ENCODE assay signal across 1 cellular context in the genomic region with DNA sequence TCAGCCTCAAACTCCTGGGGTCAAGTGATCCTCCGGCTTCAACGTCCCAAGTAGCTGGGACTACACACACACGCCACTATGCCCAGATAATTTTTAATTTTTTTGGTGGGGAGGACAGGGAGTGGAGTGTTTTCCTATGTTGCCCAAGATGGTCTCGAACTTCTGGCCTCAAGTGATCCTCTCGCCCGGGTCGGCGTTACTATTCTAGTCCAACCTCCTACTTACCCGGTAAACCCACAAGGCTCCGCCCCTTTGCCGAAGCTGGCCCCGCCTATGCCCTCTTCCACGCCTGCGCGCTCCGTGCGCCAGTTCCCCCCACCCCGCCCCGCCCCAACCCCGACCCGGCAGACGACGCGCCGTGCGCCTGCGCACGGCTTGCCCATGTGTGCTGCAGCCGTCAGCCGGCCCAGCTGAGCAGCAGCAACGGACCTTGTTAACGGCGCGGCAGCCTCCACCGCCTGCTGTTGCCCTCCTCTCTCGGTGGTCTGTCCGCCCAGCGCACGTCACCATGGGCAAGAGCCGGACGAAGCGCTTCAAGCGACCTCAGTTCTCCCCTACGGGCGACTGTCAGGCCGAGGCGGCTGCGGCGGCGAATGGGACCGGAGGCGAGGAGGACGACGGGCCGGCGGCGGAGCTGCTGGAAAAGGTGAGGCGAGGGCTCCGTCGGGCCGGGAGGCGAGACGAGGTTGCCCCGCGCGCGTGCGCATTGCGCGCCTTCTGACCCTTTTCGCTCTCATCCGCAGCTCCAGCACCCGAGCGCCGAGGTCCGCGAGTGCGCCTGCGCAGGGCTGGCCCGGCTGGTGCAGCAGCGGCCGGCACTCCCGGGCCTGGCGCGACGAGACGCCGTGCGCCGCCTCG.
TF ChIP-seq lines count a peak whose summit lies in the region.

Gene HEATR3, plus strand, starts transcription at position 347 of the 858 bp plus-strand sequence. Its CDS starts 162 bp downstream, at position 509.

TF ChIP-seq in HepG2, 621 proteins besides CTCF, POLR2A, EP300 and RAD21 (continued from another document and continues in another):
- TF ChIP-seq, protein P1, sequence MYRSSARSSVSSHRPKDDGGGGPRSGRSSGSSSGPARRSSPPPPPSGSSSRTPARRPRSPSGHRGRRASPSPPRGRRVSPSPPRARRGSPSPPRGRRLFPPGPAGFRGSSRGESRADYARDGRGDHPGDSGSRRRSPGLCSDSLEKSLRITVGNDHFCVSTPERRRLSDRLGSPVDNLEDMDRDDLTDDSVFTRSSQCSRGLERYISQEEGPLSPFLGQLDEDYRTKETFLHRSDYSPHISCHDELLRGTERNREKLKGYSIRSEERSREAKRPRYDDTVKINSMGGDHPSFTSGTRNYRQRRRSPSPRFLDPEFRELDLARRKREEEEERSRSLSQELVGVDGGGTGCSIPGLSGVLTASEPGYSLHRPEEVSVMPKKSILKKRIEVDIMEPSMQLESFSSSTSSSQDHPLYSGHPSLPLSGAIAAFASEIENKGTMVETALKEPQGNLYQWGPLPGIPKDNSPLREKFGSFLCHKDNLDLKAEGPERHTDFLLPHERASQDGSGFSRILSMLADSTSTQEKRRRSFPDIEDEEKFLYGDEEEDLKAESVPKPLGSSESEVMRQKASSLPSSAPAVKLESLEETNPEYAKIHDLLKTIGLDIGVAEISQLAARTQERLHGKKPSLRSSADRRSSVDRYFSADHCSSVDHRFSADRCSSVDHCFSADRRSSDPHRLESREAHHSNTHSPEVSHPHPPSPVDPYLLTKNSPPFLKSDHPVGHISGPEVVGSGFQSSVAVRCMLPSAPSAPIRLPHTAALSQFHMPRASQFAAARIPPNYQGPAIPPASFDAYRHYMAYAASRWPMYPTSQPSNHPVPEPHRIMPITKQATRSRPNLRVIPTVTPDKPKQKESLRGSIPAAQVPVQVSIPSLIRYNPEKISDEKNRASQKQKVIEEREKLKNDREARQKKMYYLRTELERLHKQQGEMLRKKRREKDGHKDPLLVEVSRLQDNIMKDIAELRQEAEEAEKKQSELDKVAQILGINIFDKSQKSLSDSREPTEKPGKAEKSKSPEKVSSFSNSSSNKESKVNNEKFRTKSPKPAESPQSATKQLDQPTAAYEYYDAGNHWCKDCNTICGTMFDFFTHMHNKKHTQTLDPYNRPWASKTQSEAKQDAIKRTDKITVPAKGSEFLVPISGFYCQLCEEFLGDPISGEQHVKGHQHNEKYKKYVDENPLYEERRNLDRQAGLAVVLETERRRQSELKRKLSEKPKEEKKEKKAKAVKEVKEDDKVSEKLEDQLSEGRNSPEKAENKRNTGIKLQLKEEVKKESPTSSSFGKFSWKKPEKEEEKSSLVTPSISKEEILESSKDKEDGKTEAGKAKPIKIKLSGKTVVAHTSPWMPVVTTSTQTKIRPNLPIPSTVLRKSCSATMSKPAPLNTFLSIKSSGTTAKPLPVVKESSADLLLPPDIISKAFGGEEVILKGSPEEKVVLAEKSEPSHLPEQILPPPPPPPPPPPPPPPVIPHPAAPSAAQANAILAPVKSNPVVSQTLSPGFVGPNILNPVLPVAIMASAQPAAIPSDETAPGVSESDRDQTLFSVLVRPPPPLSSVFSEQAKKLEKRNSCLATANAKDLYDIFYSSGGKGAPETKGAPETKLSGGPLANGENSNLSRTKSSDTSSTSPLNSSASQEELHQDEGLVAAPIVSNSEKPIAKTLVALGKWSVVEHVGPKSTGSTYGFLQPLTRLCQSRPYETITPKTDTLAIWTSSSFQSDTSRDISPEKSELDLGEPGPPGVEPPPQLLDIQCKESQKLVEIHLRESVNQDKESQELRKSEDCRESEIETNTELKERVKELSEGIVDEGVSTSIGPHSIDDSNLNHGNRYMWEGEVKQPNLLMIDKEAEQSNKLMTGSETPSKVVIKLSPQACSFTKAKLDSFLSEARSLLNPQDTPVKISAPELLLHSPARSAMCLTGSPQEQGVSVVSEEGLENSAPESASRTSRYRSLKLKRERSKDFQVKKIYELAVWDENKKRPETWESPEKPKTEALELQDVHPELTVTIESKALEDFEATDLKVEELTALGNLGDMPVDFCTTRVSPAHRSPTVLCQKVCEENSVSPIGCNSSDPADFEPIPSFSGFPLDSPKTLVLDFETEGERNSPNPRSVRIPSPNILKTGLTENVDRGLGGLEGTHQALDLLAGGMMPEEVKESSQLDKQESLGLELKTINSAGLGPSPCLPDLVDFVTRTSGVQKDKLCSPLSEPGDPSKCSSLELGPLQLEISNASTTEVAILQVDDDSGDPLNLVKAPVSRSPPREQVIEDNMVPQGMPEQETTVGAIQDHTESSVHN (CRISPR knock-in tag; IDR thresholded peaks at IDR 0.05), result 0 out of 2 replicates have a peak, but pooled peaks have one; percentile 31
- TF ChIP-seq ZNF607 (CRISPR knock-in tag; IDR thresholded peaks at IDR 0.05; ENCODE audit: borderline replicate concordance) (no peak; the same call in 1 of the 2 replicates), ATAD3A (CRISPR knock-in tag; IDR thresholded peaks at IDR 0.05) (peak; percentile 92; the same call in 1 of the 2 replicates), ZNF513 (CRISPR knock-in tag; conservative IDR thresholded peaks at IDR 0.05) (0 out of 2 replicates have a peak, but pooled peaks have one; percentile 19), ZNF44 (CRISPR knock-in tag; IDR thresholded peaks at IDR 0.05) (no peak), IKZF1 (IDR thresholded peaks at IDR 0.05) (no peak), ARHGAP35 (CRISPR knock-in tag; IDR thresholded peaks at IDR 0.05; ENCODE audit: borderline replicate concordance) (peak; percentile 95), SIN3A (IDR thresholded peaks at IDR 0.05; ENCODE audit: borderline replicate concordance, low read depth, low read length) (no peak), ZNF160 (CRISPR knock-in tag; IDR thresholded peaks at IDR 0.05) (peak; percentile 90), TAF15 (IDR thresholded peaks at IDR 0.05; ENCODE audit: low read depth, low read length, poor library complexity, severe bottlenecking) (no peak), RBM22 (optimal IDR thresholded peaks at IDR 0.05; ENCODE audit: low read length) (no peak), ZFP62 (CRISPR knock-in tag; IDR thresholded peaks at IDR 0.05) (no peak), ZNF263 (CRISPR knock-in tag; IDR thresholded peaks at IDR 0.05) (peak; percentile 43), ZBTB3 (CRISPR knock-in tag; IDR thresholded peaks at IDR 0.05; ENCODE audit: borderline replicate concordance, low read depth) (no peak; the same call in 1 of the 2 replicates), ZNF747 (CRISPR knock-in tag; IDR thresholded peaks at IDR 0.05; ENCODE audit: borderline replicate concordance) (peak; percentile 20; the same call in 1 of the 2 replicates), ZBTB10 (CRISPR knock-in tag; IDR thresholded peaks at IDR 0.05; ENCODE audit: borderline replicate concordance) (0 out of 2 replicates have a peak, but pooled peaks have one; percentile 26), ARNT (IDR thresholded peaks at IDR 0.05) (no peak), ZUFSP (CRISPR knock-in tag; IDR thresholded peaks at IDR 0.05; ENCODE audit: borderline replicate concordance) (no peak), SMAD9 (CRISPR knock-in tag; IDR thresholded peaks at IDR 0.05) (peak; percentile 28; the same call in 1 of the 2 replicates), MXD4 (CRISPR knock-in tag; IDR thresholded peaks at IDR 0.05) (peak; percentile 93; the same call in 1 of the 2 replicates), NFIB (CRISPR knock-in tag; IDR thresholded peaks at IDR 0.05; ENCODE audit: borderline replicate concordance) (no peak), NFKBIZ (CRISPR knock-in tag; IDR thresholded peaks at IDR 0.05) (0 out of 2 replicates have a peak, but pooled peaks have one; percentile 32), STAG1 (CRISPR knock-in tag; IDR thresholded peaks at IDR 0.05) (no peak), SMC3 (IDR thresholded peaks at IDR 0.05; ENCODE audit: low read length) (no peak), PHF5A (CRISPR knock-in tag; IDR thresholded peaks at IDR 0.05; ENCODE audit: low read depth, unreplicated experiment) (peak; percentile 31), FOSL2 (CRISPR knock-in tag; IDR thresholded peaks at IDR 0.05) (peak; percentile 58), GTF3A (CRISPR knock-in tag; conservative IDR thresholded peaks at IDR 0.05) (no peak; the same call in 1 of the 2 replicates), RAD51 (IDR thresholded peaks at IDR 0.05; ENCODE audit: borderline replicate concordance) (no peak), ATF2 (CRISPR knock-in tag; IDR thresholded peaks at IDR 0.05) (peak; percentile 62; the same call in 1 of the 2 replicates), E2F1 (CRISPR knock-in tag; IDR thresholded peaks at IDR 0.05) (peak; percentile 69; the same call in 1 of the 2 replicates), IRF2 (CRISPR knock-in tag; IDR thresholded peaks at IDR 0.05) (peak; percentile 73; the same call in 1 of the 2 replicates)
- TF ChIP-seq, protein P2, sequence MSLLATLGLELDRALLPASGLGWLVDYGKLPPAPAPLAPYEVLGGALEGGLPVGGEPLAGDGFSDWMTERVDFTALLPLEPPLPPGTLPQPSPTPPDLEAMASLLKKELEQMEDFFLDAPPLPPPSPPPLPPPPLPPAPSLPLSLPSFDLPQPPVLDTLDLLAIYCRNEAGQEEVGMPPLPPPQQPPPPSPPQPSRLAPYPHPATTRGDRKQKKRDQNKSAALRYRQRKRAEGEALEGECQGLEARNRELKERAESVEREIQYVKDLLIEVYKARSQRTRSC (CRISPR knock-in tag; IDR thresholded peaks at IDR 0.05; ENCODE audit: low read depth), result no peak
- TF ChIP-seq, protein P3, sequence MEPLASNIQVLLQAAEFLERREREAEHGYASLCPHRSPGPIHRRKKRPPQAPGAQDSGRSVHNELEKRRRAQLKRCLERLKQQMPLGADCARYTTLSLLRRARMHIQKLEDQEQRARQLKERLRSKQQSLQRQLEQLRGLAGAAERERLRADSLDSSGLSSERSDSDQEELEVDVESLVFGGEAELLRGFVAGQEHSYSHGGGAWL (CRISPR knock-in tag; IDR thresholded peaks at IDR 0.05), result peak; percentile 95
